In genomic region chr2:62604336-62604735, GRCh38 we compare ENCODE assay signal across 18 cellular contexts.
DNase-seq lines count a peak whose midpoint lies in the region; TF ChIP-seq lines count a peak whose summit lies in the region.
"Had no signal": no experiment of that assay in that cellular context is flagged by ENCODE, and none has a peak within 500 bp of the region (broad histone marks: within the 10 kb centered on the region; RNA-seq: fewer than 3 reads in every experiment).

No MANE protein-coding gene starts in this region.

- H3K4me3 Mint-ChIP-seq in HFFc6: no peak overlapping the region
- H3K4me3 Mint-ChIP-seq: activated CD8-positive, alpha-beta T cell treated with anti-CD3 and anti-CD28 coated beads, Interleukin-2, amount 10 ng/mL, durations not matched to agents 7 days and 5 days; CD8-positive, alpha-beta T cell had no signal

- peaks cover 8% of the 10 kb centered on the region; the same call in 1 of the 2 replicates for H3K9me3 Mint-ChIP-seq in HFFc6

- no peaks in the 10 kb centered on the region; the same call in 1 of the 2 replicates for H3K27me3 Mint-ChIP-seq in HFFc6 (ENCODE audit: insufficient read depth)

- H3K4me1 Mint-ChIP-seq in HFFc6 (ENCODE audit: low read depth): peaks cover 12% of the 10 kb centered on the region

- H3K27ac Mint-ChIP-seq in HFFc6: no peak overlapping the region
- H3K27ac Mint-ChIP-seq: activated CD8-positive, alpha-beta T cell treated with anti-CD3 and anti-CD28 coated beads, Interleukin-2, amount 10 ng/mL, durations not matched to agents 7 days and 5 days; CD8-positive, alpha-beta T cell had no signal

- intact Hi-C loops in head of caudate nucleus (cut with DNase I): no loop called here

- TF ChIP-seq CTCF in HFFc6 (IDR thresholded peaks at IDR 0.05): no peak

- peaks cover 8% of the 10 kb centered on the region; the same call in 1 of the 2 replicates for H3K36me3 Mint-ChIP-seq in HFFc6 (ENCODE audit: low read depth)
- H3K36me3 Mint-ChIP-seq: CD8-positive, alpha-beta T cell had no signal

- DNase-seq in DMS53 (lab: John Stamatoyannopoulos, UW) (peak; percentile 63), HFFc6 (peak; percentile 12), SW480 (ENCODE audit: low spot score) (peak; percentile 13), glomerular visceral epithelial cell (ENCODE audit: extremely low spot score) (peak; percentile 43), HuH-7 (ENCODE audit: low spot score) (no peak), head of caudate nucleus (no peak), AG08396 (ENCODE audit: low spot score) (no peak)
- DNase-seq: activated CD4-positive, CD25-positive, alpha-beta regulatory T cell treated with anti-CD3 and anti-CD28 coated beads, Interleukin-2, amount 50 U/mL, for 72 hours; activated CD8-positive, alpha-beta T cell treated with anti-CD3 and anti-CD28 coated beads, Interleukin-2, amount 10 ng/mL, durations not matched to agents 7 days and 5 days; activated T-cell treated with anti-CD3 and anti-CD28 coated beads, Interleukin-2, amount 50 U/mL, for 1 hour; CD8-positive, alpha-beta T cell; DMS79; gastrocnemius medialis; MG63; NCI-H1417 treated with DMSO at 0.1 percent for 48 hours; NCI-H2171; NCI-H524 treated with DMSO at 0.1 percent for 48 hours; T-helper 1 cell had no signal

Comparison
In these comparisons a context has a peak if more than half of its experiments do, and no peak if none do; other contexts are left out.
1. DNase-seq: peak in DMS53 (single experiment), HFFc6 (single experiment), SW480 (single experiment) and glomerular visceral epithelial cell (single experiment); none in HuH-7 (single experiment), head of caudate nucleus (0 of 42) and AG08396 (single experiment).